ENCODE assay signal across 8 cellular contexts in genomic region chr20:49541733-49542513, GRCh38. TPM values are rescaled to one million over a fixed set of nuclear protein-coding genes. Genes with fewer than 3 reads are reported as not detected.
A peak's percentile ranks its signal among the peaks of the same experiment; 100 is the strongest.
DNase-seq lines count a peak whose midpoint lies in the region; ATAC-seq and TF ChIP-seq lines count a peak whose summit lies in the region.

No MANE protein-coding gene starts in this region.

- no peaks in the 10 kb centered on the region for H3K79me2 ChIP-seq in H9 (ENCODE audit: insufficient read depth, low read length)

- DNase-seq in AG08396 (ENCODE audit: low spot score) (peak; percentile 67), H9 (peak; percentile 81), NCI-H460 (ENCODE audit: extremely low read depth, low read depth) (peak; percentile 79), colonic mucosa (peak; percentile 80), right lobe of liver (peak in 2 of 3 donors; percentile 62 to 79)
- DNase-seq in activated CD4-positive, alpha-beta T cell treated with anti-CD3 and anti-CD28 coated beads for 1 hour: peak; percentile 20
- peak; percentile 7 for DNase-seq in stimulated activated CD8-positive, alpha-beta memory T cell treated with anti-CD3 and anti-CD28 coated beads, Interleukin-12 subunit alpha, Interleukin-12 subunit beta, amount 100 ng/mL, for 4 hours (ENCODE audit: low read depth)

- no peak overlapping the region for H2BK12ac ChIP-seq in H9 (ENCODE audit: insufficient read length, low read depth, low read length)

- no CpG with 5 or more reads among the region's 18 CpGs for WGBS in H9 (ENCODE audit: extremely low coverage, insufficient read length, low lambda C conversion rate)
- 15% methylated on average over 13 of the region's 18 CpGs for WGBS in right lobe of liver (ENCODE audit: insufficient coverage, low coverage, low lambda C conversion rate, missing lambda C conversion rate)

- H3K9me3 ChIP-seq in H9 (ENCODE audit: control insufficient read depth, low read depth, low read length) (no peaks in the 10 kb centered on the region), colonic mucosa (no peaks in the 10 kb centered on the region), right lobe of liver (no peaks in the 10 kb centered on the region)

- H3K4me1 ChIP-seq in H9 (ENCODE audit: insufficient read depth, low read length) (no peaks in the 10 kb centered on the region), colonic mucosa (no peaks in the 10 kb centered on the region), right lobe of liver (no peaks in the 10 kb centered on the region)

- H3K9ac ChIP-seq in H9 (ENCODE audit: extremely low read depth, insufficient read length, low read length) (no peak overlapping the region), colonic mucosa (ENCODE audit: low read depth in 2 of 2, low read length in 2 of 2) (no peak overlapping the region)

- H4K20me1 ChIP-seq in H9 (ENCODE audit: control insufficient read depth, insufficient read depth, insufficient read length): no peaks in the 10 kb centered on the region

- no peak overlapping the region for H3K4me3 Mint-ChIP-seq in H9

- no peak overlapping the region for H2BK15ac ChIP-seq in H9 (ENCODE audit: low read depth, low read length)

- no peaks in the 10 kb centered on the region for H3K27me3 Mint-ChIP-seq in H9 (ENCODE audit: low read depth)

- TF ChIP-seq POLR2A in right lobe of liver (IDR thresholded peaks at IDR 0.05): no peak

- H2AFZ ChIP-seq in H9 (ENCODE audit: low read length): no peak overlapping the region

- H3K4me3 ChIP-seq in colonic mucosa (no peak overlapping the region), right lobe of liver (no peak overlapping the region)

- H2BK5ac ChIP-seq in H9 (ENCODE audit: insufficient read length, low read length): no peak overlapping the region

- no peaks in the 10 kb centered on the region for H3K79me1 ChIP-seq in H9 (ENCODE audit: insufficient read depth, low read depth, low read length, poor library complexity, severe bottlenecking)

- H3K4ac ChIP-seq in H9 (ENCODE audit: low read depth, low read length): no peak overlapping the region

- intact Hi-C loops in colonic mucosa (cut with DNase I): loop anchor here (2.0 kb wide), 1 partner anchor 67 kb away; no protein-coding TSS in a partner anchor
- intact Hi-C loops in right lobe of liver (cut with DNase I): loop anchor here (2.0 to 5.0 kb wide), 2 partner anchors 65 to 69 kb away; no protein-coding TSS in a partner anchor

- no peaks in the 10 kb centered on the region for H3K27me3 ChIP-seq in H9 (ENCODE audit: insufficient read depth, low read length)
- H3K27me3 ChIP-seq in colonic mucosa: no peaks in the 10 kb centered on the region
- H3K27me3 ChIP-seq in right lobe of liver: no peaks in the 10 kb centered on the region

- H3K4me2 ChIP-seq in H9 (ENCODE audit: insufficient read depth, insufficient read length, low read length): no peak overlapping the region

- H3K56ac ChIP-seq in H9 (ENCODE audit: insufficient read length, low read depth, low read length): no peak overlapping the region

- H4K5ac ChIP-seq in H9 (ENCODE audit: insufficient read length, low read depth, low read length): no peak overlapping the region

- no peak overlapping the region for H3K14ac ChIP-seq in H9 (ENCODE audit: insufficient read depth, low read length)

- 0 out of 4 replicates have a peak, but pooled peaks cover 2% of the 10 kb centered on the region in 2 experiments for H3K4me1 Mint-ChIP-seq in H9

- H3K36me3 ChIP-seq in colonic mucosa (no peaks in the 10 kb centered on the region), right lobe of liver (no peaks in the 10 kb centered on the region)

- ATAC-seq in right lobe of liver (peak; percentile 76 to 93 (median 90)), HG02938 (IDR thresholded peaks at IDR 0.05; ENCODE audit: unreplicated experiment) (no peak)

- H3K23ac ChIP-seq in H9 (ENCODE audit: insufficient read length, low read depth, low read length): no peak overlapping the region

- H4K91ac ChIP-seq in H9 (ENCODE audit: insufficient read length, low read depth, low read length): no peak overlapping the region

- H2BK120ac ChIP-seq in H9 (ENCODE audit: low read depth, low read length, poor library complexity, severe bottlenecking): no peak overlapping the region

- H3T11ph ChIP-seq in H9 (ENCODE audit: low read length): no peak overlapping the region

- H3K18ac ChIP-seq in H9 (ENCODE audit: insufficient read length, low read depth, low read length): no peak overlapping the region

- H3K27ac ChIP-seq in H9 (ENCODE audit: insufficient read length, low read depth, low read length) (no peak overlapping the region), colonic mucosa (no peak overlapping the region), right lobe of liver (no peak overlapping the region)

- H4K8ac ChIP-seq in H9 (replicated peaks; ENCODE audit: insufficient read length, low read depth, low read length): no peak overlapping the region

- no peak overlapping the region for H2BK20ac ChIP-seq in H9 (ENCODE audit: low read depth, low read length, poor library complexity, severe bottlenecking)

- TF ChIP-seq CTCF in H9 (conservative IDR thresholded peaks at IDR 0.05) (peak; percentile 96), colonic mucosa (IDR thresholded peaks at IDR 0.05) (peak; percentile 78), right lobe of liver (IDR thresholded peaks at IDR 0.05) (peak; percentile 83 to 95 (median 88))

- H3K23me2 ChIP-seq in H9 (ENCODE audit: insufficient read length, low read depth, low read length, poor library complexity, severe bottlenecking): no peaks in the 10 kb centered on the region

- peaks cover 6 to 7% of the 10 kb centered on the region in 2 experiments; a peak in 4 of 5 replicates for H3K9me3 Mint-ChIP-seq in H9

- no peak overlapping the region for H2AK5ac ChIP-seq in H9 (ENCODE audit: insufficient read length, low read length)

- H3K36me3 Mint-ChIP-seq in H9 (ENCODE audit: insufficient read depth in 1 of 3, low read depth in 3 of 3): peaks cover 42 to 74% (median 65%) of the 10 kb centered on the region in 3 experiments

- peak overlapping the region in 1 of 3 experiments; percentile 16; a peak in 1 of 7 replicates for H3K27ac Mint-ChIP-seq in H9

RNA-seq across cellular contexts. Expression of gene PTGIS, which starts 26.0 kb away (rescaled TPM):
- total RNA-seq in H9 (2021) (18.9 and 20.0 TPM in 2 replicates), colonic mucosa (1 to 10 TPM in 1 of 2 donors, under 1 TPM in 1; 0.94 to 8.0 TPM), right lobe of liver (10 to 100 TPM in 5 of 6 experiments, 1 to 10 TPM in 1; 9.0 to 30.5 (median 13.7) TPM)
- total RNA-seq in NCI-H460 (2014; rRNA removed; shearing (Covaris generic)): not detected in 2 replicates
- not detected in 2 replicates for polyA plus RNA-seq in NCI-H460 (2014; cell fraction: nucleus; rRNA removed)

RNA-seq across cellular contexts. Expression of gene KCNB1, which starts 59.5 kb away (rescaled TPM):
- 0.42 and 0.68 TPM in 2 replicates for total RNA-seq in H9 (2021)
- total RNA-seq in NCI-H460 (2014; rRNA removed; shearing (Covaris generic)): not detected in 2 replicates
- polyA plus RNA-seq in NCI-H460 (2014; cell fraction: nucleus; rRNA removed): not detected in 2 replicates
- total RNA-seq in colonic mucosa: 1 to 10 TPM in 1 of 2 donors, under 1 TPM in 1; 0.37 to 1.9 TPM
- 1 to 10 TPM; 1.5 to 8.2 (median 3.8) TPM for total RNA-seq in right lobe of liver

Comparison
In these comparisons a context has a peak if more than half of its experiments do, and no peak if none do; other contexts are left out.
1. DNase-seq: peak in every context shown above with its lines; median percentile 81 in H9; 80 in colonic mucosa; 79 in NCI-H460; 70 in right lobe of liver; 67 in AG08396; 20 in activated CD4-positive, alpha-beta T cell treated with anti-CD3 and anti-CD28 coated beads for 1 hour; 7 in stimulated activated CD8-positive, alpha-beta memory T cell treated with anti-CD3 and anti-CD28 coated beads, Interleukin-12 subunit alpha, Interleukin-12 subunit beta, amount 100 ng/mL, for 4 hours.